In genomic region chr12:25372969-25373368, GRCh38 we compare ENCODE assay signal across 19 cellular contexts.
"Had no signal": no experiment of that assay in that cellular context is flagged by ENCODE, and none has a peak within 500 bp of the region (broad histone marks: within the 10 kb centered on the region; RNA-seq: fewer than 3 reads in every experiment).

No MANE protein-coding gene starts in this region.

- H3K36me3 Mint-ChIP-seq: activated naive CD4-positive, alpha-beta T cell treated with anti-CD3 and anti-CD28 coated beads, Interleukin-2, amount 10 ng/mL, durations not matched to agents 7 days and 5 days; natural killer cell had no signal

- H3K4me1 ChIP-seq: upper lobe of right lung had no signal

- H3K4me3 ChIP-seq: esophagus muscularis mucosa, hepatocyte, skin epidermis, thoracic aorta, upper lobe of right lung had no signal

- H3K27ac Mint-ChIP-seq: activated CD8-positive, alpha-beta T cell treated with anti-CD3 and anti-CD28 coated beads, Interleukin-2, amount 10 ng/mL, durations not matched to agents 7 days and 5 days; activated naive CD4-positive, alpha-beta T cell treated with anti-CD3 and anti-CD28 coated beads, Interleukin-2, amount 10 ng/mL, durations not matched to agents 7 days and 5 days; natural killer cell; WTC11 had no signal

- FAIRE-seq: TTC549 had no signal

- H3K9me3 ChIP-seq: esophagus muscularis mucosa, thoracic aorta, upper lobe of right lung had no signal

- ATAC-seq: activated CD8-positive, alpha-beta T cell treated with anti-CD3 and anti-CD28 coated beads, Interleukin-2, amount 10 ng/mL, durations not matched to agents 7 days and 5 days; left lobe of liver; natural killer cell; right cardiac atrium; upper lobe of right lung; WTC11 had no signal

- H3K27me3 ChIP-seq: esophagus muscularis mucosa, hepatocyte, upper lobe of right lung had no signal

- H3K4me2 ChIP-seq: hepatocyte had no signal

- H3K9me3 Mint-ChIP-seq: activated naive CD4-positive, alpha-beta T cell treated with anti-CD3 and anti-CD28 coated beads, Interleukin-2, amount 10 ng/mL, durations not matched to agents 7 days and 5 days; natural killer cell had no signal

- H3K4me3 Mint-ChIP-seq: activated CD8-positive, alpha-beta T cell treated with anti-CD3 and anti-CD28 coated beads, Interleukin-2, amount 10 ng/mL, durations not matched to agents 7 days and 5 days; activated naive CD4-positive, alpha-beta T cell treated with anti-CD3 and anti-CD28 coated beads, Interleukin-2, amount 10 ng/mL, durations not matched to agents 7 days and 5 days; natural killer cell; WTC11 had no signal

- H3K27ac ChIP-seq: esophagus muscularis mucosa, hepatocyte, thoracic aorta, upper lobe of right lung had no signal

- H3K36me3 ChIP-seq: esophagus muscularis mucosa, thoracic aorta, upper lobe of right lung had no signal

- H2AFZ ChIP-seq: hepatocyte had no signal

- H3K79me2 ChIP-seq: hepatocyte had no signal

- H3K4me1 Mint-ChIP-seq: WTC11 had no signal

- DNase-seq: activated CD4-positive, alpha-beta T cell treated with anti-CD3 and anti-CD28 coated beads for 4 hours; activated CD8-positive, alpha-beta memory T cell treated with anti-CD3 and anti-CD28 coated beads, Interleukin-2, amount 50 U/mL, for 4 hours; activated CD8-positive, alpha-beta T cell treated with anti-CD3 and anti-CD28 coated beads, Interleukin-2, amount 10 ng/mL, durations not matched to agents 7 days and 5 days; activated naive CD4-positive, alpha-beta T cell treated with anti-CD3 and anti-CD28 coated beads, Interleukin-2, amount 10 ng/mL, durations not matched to agents 7 days and 5 days; islet precursor cell; natural killer cell; posterior cingulate gyrus; right cardiac atrium; stimulated activated CD4-positive, alpha-beta T cell treated with anti-CD3 and anti-CD28 coated beads, Interleukin-4, amount 100 ng/mL, for 4 hours; stimulated activated CD8-positive, alpha-beta memory T cell treated with anti-CD3 and anti-CD28 coated beads, Interleukin-4, amount 100 ng/mL, for 48 hours; SW 1271; upper lobe of right lung had no signal
